ENCODE assay signal across 1 cellular context in genomic region chr12:49951411-49952105, GRCh38.
TF ChIP-seq lines count a peak whose summit lies in the region.

No MANE protein-coding gene starts in this region.

TF ChIP-seq in H1, 55 proteins besides CTCF, POLR2A, EP300 and RAD21:
- no peak for TF ChIP-seq GABPA (IDR thresholded peaks at IDR 0.05; ENCODE audit: borderline replicate concordance, insufficient read depth, low read length)
- TF ChIP-seq CTBP2 (IDR thresholded peaks at IDR 0.05; ENCODE audit: borderline replicate concordance, insufficient read depth, insufficient read length, low read length), result no peak
- no peak for TF ChIP-seq BCL11A (IDR thresholded peaks at IDR 0.05; ENCODE audit: low read depth in 2 of 2, low read length in 2 of 2)
- no peak for TF ChIP-seq NRF1 (IDR thresholded peaks at IDR 0.05; ENCODE audit: low read depth, low read length)
- TF ChIP-seq JUN (IDR thresholded peaks at IDR 0.05; ENCODE audit: low read depth, low read length), result no peak
- no peak for TF ChIP-seq TAF1 (IDR thresholded peaks at IDR 0.05; ENCODE audit: low read depth, low read length)
- TF ChIP-seq SUZ12 (IDR thresholded peaks at IDR 0.05; ENCODE audit: low read length), result no peak
- TF ChIP-seq HDAC6 (IDR thresholded peaks at IDR 0.05; ENCODE audit: low read depth, low read length), result no peak
- TF ChIP-seq ATF3 (IDR thresholded peaks at IDR 0.05; ENCODE audit: insufficient read depth, low read depth, low read length), result no peak
- TF ChIP-seq CHD2 (IDR thresholded peaks at IDR 0.05; ENCODE audit: low read length), result no peak
- TF ChIP-seq CREB1 (IDR thresholded peaks at IDR 0.05), result no peak
- TF ChIP-seq RNF2 (IDR thresholded peaks at IDR 0.05; ENCODE audit: borderline replicate concordance, low read depth, low read length, missing control alignments, poor library complexity, severe bottlenecking), result no peak
- no peak for TF ChIP-seq RFX5 (IDR thresholded peaks at IDR 0.05; ENCODE audit: borderline replicate concordance, low read depth, low read length)
- no peak for TF ChIP-seq YY1 (IDR thresholded peaks at IDR 0.05; ENCODE audit: low read depth, low read length)
- TF ChIP-seq TBP (IDR thresholded peaks at IDR 0.05; ENCODE audit: low read depth, low read length), result no peak
- TF ChIP-seq CBX5 (IDR thresholded peaks at IDR 0.05; ENCODE audit: low read depth, low read length), result no peak
